ENCODE assay signal across 11 cellular contexts in the genomic region with DNA sequence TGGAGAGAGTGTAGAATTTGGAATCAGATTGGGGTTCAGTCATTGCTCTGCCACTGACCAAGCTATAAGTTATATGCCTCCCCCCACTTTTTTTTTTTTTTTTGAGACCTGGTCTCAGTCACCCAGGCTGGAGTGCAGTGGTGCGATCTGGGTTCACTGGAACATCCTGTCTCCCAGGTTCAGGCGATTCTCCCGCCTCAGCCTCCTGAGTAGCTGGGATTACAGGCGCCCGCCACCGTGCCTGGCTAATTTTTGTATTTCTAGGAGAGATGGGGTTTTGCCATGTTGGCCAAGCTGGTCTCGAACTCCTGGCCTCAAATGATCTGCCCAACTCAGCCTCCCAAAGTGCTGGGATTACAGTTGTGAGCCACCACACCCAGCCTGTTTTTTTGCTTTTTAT. TPM values are rescaled to one million over a fixed set of nuclear protein-coding genes. Genes with fewer than 3 reads are reported as not detected.
A peak's percentile ranks its signal among the peaks of the same experiment; 100 is the strongest.
DNase-seq lines count a peak whose midpoint lies in the region; ATAC-seq and TF ChIP-seq lines count a peak whose summit lies in the region.
"Not testable (repeated sequence)": the region's sequence is repeated elsewhere in the genome, so short reads cannot be mapped to it uniquely, and the experiment has no call there.
"Had no signal": no experiment of that assay in that cellular context is flagged by ENCODE, and none has a peak within 500 bp of the region (broad histone marks: within the 10 kb centered on the region; RNA-seq: fewer than 3 reads in every experiment).

No MANE protein-coding gene starts in this region.

- H4K20me1 ChIP-seq in DND-41 (ENCODE audit: insufficient read depth, low read length) = not testable (repeated sequence)

- H3K9me3 Mint-ChIP-seq in WTC11; activated naive CD4-positive, alpha-beta T cell treated with anti-CD3 and anti-CD28 coated beads, Interleukin-2, amount 10 ng/mL, durations not matched to agents 7 days and 5 days; chondrocyte (ENCODE audit: low read depth); immature natural killer cell; neural crest cell: not testable (repeated sequence)

- not testable (repeated sequence) for H3K9me3 ChIP-seq in DND-41 (ENCODE audit: insufficient read depth, low read length, severe bottlenecking)

- CTCF ChIA-PET in WTC11 (lab: Charles Lee) = interaction anchor here (0.6 to 2.2 kb wide), 8 partner anchors 9 to 163 kb away, joined by 3 to 23 read pairs (median 3); no protein-coding TSS in a partner anchor
- CTCF ChIA-PET in activated naive CD4-positive, alpha-beta T cell treated with anti-CD3 and anti-CD28 coated beads, Interleukin-2, amount 10 ng/mL, durations not matched to agents 7 days and 5 days (lab: Charles Lee) = interaction anchor here (0.6 to 1.1 kb wide), 2 partner anchors 8 to 144 kb away, joined by 3 read pairs; no protein-coding TSS in a partner anchor

- peak overlapping the region; percentile 76 for H3K9ac ChIP-seq in DND-41 (ENCODE audit: low read depth, low read length)

- not testable (repeated sequence) for TF ChIP-seq POLR2A in NB4 (IDR thresholded peaks at IDR 0.05; ENCODE audit: extremely low read depth, insufficient read length)

- not testable (repeated sequence) for TF ChIP-seq CTCF in DND-41 (IDR thresholded peaks at IDR 0.05; ENCODE audit: borderline replicate concordance, extremely low read depth, low read length, poor library complexity, severe bottlenecking); NB4 (IDR thresholded peaks at IDR 0.05; ENCODE audit: low read depth, low read length); WTC11 (IDR thresholded peaks at IDR 0.05); chondrocyte (IDR thresholded peaks at IDR 0.05); neural crest cell (conservative IDR thresholded peaks at IDR 0.05)

- H3K4me2 ChIP-seq in DND-41 (ENCODE audit: insufficient read depth, low read length) = peak overlapping the region; percentile 70

- peaks cover 17% of the 10 kb centered on the region for H3K36me3 Mint-ChIP-seq in WTC11
- H3K36me3 Mint-ChIP-seq in activated naive CD4-positive, alpha-beta T cell treated with anti-CD3 and anti-CD28 coated beads, Interleukin-2, amount 10 ng/mL, durations not matched to agents 7 days and 5 days; chondrocyte (ENCODE audit: low read depth); immature natural killer cell; neural crest cell (ENCODE audit: low read depth): not testable (repeated sequence)

- H3K4me1 ChIP-seq in DND-41 (ENCODE audit: insufficient read depth, low read length) = peaks cover 40% of the 10 kb centered on the region

- not testable (repeated sequence) for H3K27ac Mint-ChIP-seq in WTC11; activated naive CD4-positive, alpha-beta T cell treated with anti-CD3 and anti-CD28 coated beads, Interleukin-2, amount 10 ng/mL, durations not matched to agents 7 days and 5 days; immature natural killer cell; neural crest cell (ENCODE audit: unreplicated experiment)
- peak overlapping the region; percentile 22 for H3K27ac Mint-ChIP-seq in chondrocyte (ENCODE audit: unreplicated experiment)

- H2AFZ ChIP-seq in DND-41 (ENCODE audit: low read depth, low read length) = not testable (repeated sequence)

- H3K4me3 Mint-ChIP-seq in WTC11 (peak overlapping the region; percentile 90), chondrocyte (ENCODE audit: unreplicated experiment) (peak overlapping the region; percentile 90), immature natural killer cell (peak overlapping the region in 4 of 5 donors; percentile 24 to 99 (median 62)), neural crest cell (peak overlapping the region; percentile 97)
- peak overlapping the region; percentile 91 for H3K4me3 Mint-ChIP-seq in activated naive CD4-positive, alpha-beta T cell treated with anti-CD3 and anti-CD28 coated beads, Interleukin-2, amount 10 ng/mL, durations not matched to agents 7 days and 5 days

- not testable (repeated sequence) for H3K27me3 Mint-ChIP-seq in WTC11 (ENCODE audit: low read depth); activated naive CD4-positive, alpha-beta T cell treated with anti-CD3 and anti-CD28 coated beads, Interleukin-2, amount 10 ng/mL, durations not matched to agents 7 days and 5 days; chondrocyte (ENCODE audit: low read depth); immature natural killer cell (ENCODE audit: low read depth in 3 of 3); neural crest cell (ENCODE audit: low read depth)

- H3K27me3 ChIP-seq in DND-41 (ENCODE audit: insufficient read depth, low read length, poor library complexity) = not testable (repeated sequence)

- H3K4me3 ChIP-seq in DND-41 (ENCODE audit: low read depth in 1 of 2, low read length in 2 of 2) (peak overlapping the region in 1 of 2 experiments; percentile 80; a peak in 2 of 4 replicates), NB4 (ENCODE audit: low read depth, low read length) (peak overlapping the region; percentile 94)

- peaks cover 56% of the 10 kb centered on the region for H3K79me2 ChIP-seq in DND-41 (ENCODE audit: insufficient read depth, low read length)

- not testable (repeated sequence) for ATAC-seq in DND-41 (ENCODE audit: insufficient read depth, low read depth); WTC11

- not testable (repeated sequence) for H3K27ac ChIP-seq in DND-41 (ENCODE audit: low read length)

- peaks cover 21% of the 10 kb centered on the region for H3K36me3 ChIP-seq in DND-41 (ENCODE audit: insufficient read depth, low read length)

- H3K4me1 Mint-ChIP-seq in WTC11 (peaks cover 27% of the 10 kb centered on the region), chondrocyte (ENCODE audit: low read depth) (peaks cover 35% of the 10 kb centered on the region), immature natural killer cell (peaks cover 14 to 17% of the 10 kb centered on the region in 2 donors), neural crest cell (peaks cover 41% of the 10 kb centered on the region)
- H3K4me1 Mint-ChIP-seq in activated naive CD4-positive, alpha-beta T cell treated with anti-CD3 and anti-CD28 coated beads, Interleukin-2, amount 10 ng/mL, durations not matched to agents 7 days and 5 days = peaks cover 28% of the 10 kb centered on the region

- not testable (repeated sequence) for DNase-seq in DND-41; NB4 (ENCODE audit: low read depth); WTC11 (ENCODE audit: low spot score); activated naive CD4-positive, alpha-beta T cell treated with anti-CD3 and anti-CD28 coated beads, Interleukin-2, amount 10 ng/mL, durations not matched to agents 7 days and 5 days; chondrocyte (ENCODE audit: low spot score); immature natural killer cell; neural crest cell (ENCODE audit: low read depth, low spot score)

- POLR2A ChIA-PET in WTC11 (lab: Charles Lee) = interaction anchor here (0.7 to 2.9 kb wide), 2 partner anchors 85 to 92 kb away, joined by 4 to 10 read pairs; a partner anchor contains a TSS

RNA-seq across cellular contexts. Expression of a gene that starts 1.3 kb away (rescaled TPM):
- total RNA-seq in WTC11 (2021) = 63.1 to 66.9 TPM (median 65.8 TPM) in 3 replicates
- 33.1 to 43.6 TPM (median 38.4 TPM) in 3 replicates for total RNA-seq in chondrocyte
- 10 to 100 TPM in 1 of 3 donors, 1 to 10 TPM in 2; 2.5 to 22.4 (median 4.4) TPM for polyA plus RNA-seq in immature natural killer cell
- total RNA-seq in neural crest cell = 64.5 and 67.7 TPM in 2 replicates

RNA-seq across cellular contexts. Expression of a gene that starts 18.7 kb away (rescaled TPM):
- total RNA-seq in WTC11 (2021) (0.07 TPM in 1 of 3 replicates, not detected in the others), chondrocyte (1.7 to 3.5 TPM (median 3.4 TPM) in 3 replicates), neural crest cell (0.14 TPM in 1 of 2 replicates, not detected in the other)
- not detected for polyA plus RNA-seq in immature natural killer cell
- total RNA-seq: activated CD8-positive, alpha-beta memory T cell treated with anti-CD3 and anti-CD28 coated beads for 36 hours; activated T-helper 1 cell treated with anti-CD3 and anti-CD28 coated beads, Interleukin-12 subunit alpha, Interleukin-12 subunit beta, Interleukin-2, Interleukin-4 antibody, amounts not matched to agents 30 ng/mL and 10 ng/mL and 1 ng/mL, durations not matched to agents 14 hours and 24 hours and 36 hours; left lobe of liver; spleen had no signal

RNA-seq across cellular contexts. Expression of a gene that starts 44.9 kb away (rescaled TPM):
- total RNA-seq in WTC11 (2021) (73.5 to 76.8 TPM (median 75.9 TPM) in 3 replicates), chondrocyte (30.4 to 42.5 TPM (median 31.7 TPM) in 3 replicates), neural crest cell (58.4 and 67.0 TPM in 2 replicates)
- polyA plus RNA-seq in immature natural killer cell = 10 to 100 TPM; 13.1 to 17.3 (median 14.7) TPM
